1 cellular context compared by ENCODE assay signal in the genomic region with DNA sequence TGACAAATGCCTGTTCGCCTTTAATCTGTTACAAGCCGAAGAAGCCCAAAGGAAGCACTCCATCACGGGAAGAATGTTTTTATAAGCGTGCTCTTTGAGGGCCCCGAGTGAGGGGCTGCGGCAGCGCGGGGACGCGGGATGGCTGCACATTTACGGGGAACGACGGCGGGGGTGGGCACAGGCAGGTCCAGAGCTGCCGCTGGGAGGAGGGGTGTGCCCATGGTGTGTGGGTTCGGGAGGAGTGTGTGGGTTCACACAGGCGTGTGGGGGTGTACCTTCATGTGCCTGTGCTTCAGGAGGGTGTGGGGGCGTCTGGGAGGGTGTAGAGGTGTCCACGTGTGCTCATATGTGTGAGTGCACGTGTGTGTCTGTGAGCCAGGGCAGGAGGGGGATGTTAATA.
TF ChIP-seq lines count a peak whose summit lies in the region.

No MANE protein-coding gene starts in this region.

TF ChIP-seq in IMR-90, 13 proteins besides CTCF, POLR2A, EP300 and RAD21 (continued from another document):
- no peak for TF ChIP-seq MXI1 (IDR thresholded peaks at IDR 0.05; ENCODE audit: borderline replicate concordance, low read depth, low read length)
- TF ChIP-seq NFE2L2 (IDR thresholded peaks at IDR 0.05; ENCODE audit: low read depth, low read length): no peak
- TF ChIP-seq FOS (IDR thresholded peaks at IDR 0.05; ENCODE audit: low read depth, low read length): no peak
- no peak for TF ChIP-seq BHLHE40 (IDR thresholded peaks at IDR 0.05; ENCODE audit: low read depth, low read length)
- TF ChIP-seq CHD1 (IDR thresholded peaks at IDR 0.05; ENCODE audit: low read depth, low read length): no peak
- TF ChIP-seq USF2 (IDR thresholded peaks at IDR 0.05; ENCODE audit: low read depth, low read length): no peak
- TF ChIP-seq CEBPB (IDR thresholded peaks at IDR 0.05; ENCODE audit: low read depth, low read length): no peak
TF ChIP-seq in IMR-90: peak in this region for 0.
